2 cellular contexts compared by ENCODE assay signal in genomic region chr20:32870985-32871384, GRCh38.
TF ChIP-seq lines count a peak whose summit lies in the region.

No MANE protein-coding gene starts in this region.

TF ChIP-seq in HepG2, 621 proteins besides CTCF, POLR2A, EP300 and RAD21:
- TF ChIP-seq MAFK (conservative IDR thresholded peaks at IDR 0.05 in 1 of 2, IDR thresholded peaks at IDR 0.05 in 1 of 2; ENCODE audit: low read length in 2 of 2) (peak; percentile 65 to 72), IKZF5 (CRISPR knock-in tag; IDR thresholded peaks at IDR 0.05) (no peak), ZNF124 (CRISPR knock-in tag; IDR thresholded peaks at IDR 0.05) (no peak), MAFF (IDR thresholded peaks at IDR 0.05; ENCODE audit: low read depth, low read length) (peak; percentile 70), DZIP1 (CRISPR knock-in tag; IDR thresholded peaks at IDR 0.05) (no peak)
TF ChIP-seq in HepG2: peak in this region for 2.

TF ChIP-seq in K562, 482 proteins besides CTCF, POLR2A, EP300 and RAD21:
- TF ChIP-seq MLX (CRISPR knock-in tag; conservative IDR thresholded peaks at IDR 0.05) (no peak), ZNF316 (IDR thresholded peaks at IDR 0.05) (peak; percentile 74), C11orf30 (IDR thresholded peaks at IDR 0.05; ENCODE audit: low read depth) (peak; percentile 58; the same call in 1 of the 2 replicates)
